Comparison of ENCODE assay signal across 8 cellular contexts in the genomic region with DNA sequence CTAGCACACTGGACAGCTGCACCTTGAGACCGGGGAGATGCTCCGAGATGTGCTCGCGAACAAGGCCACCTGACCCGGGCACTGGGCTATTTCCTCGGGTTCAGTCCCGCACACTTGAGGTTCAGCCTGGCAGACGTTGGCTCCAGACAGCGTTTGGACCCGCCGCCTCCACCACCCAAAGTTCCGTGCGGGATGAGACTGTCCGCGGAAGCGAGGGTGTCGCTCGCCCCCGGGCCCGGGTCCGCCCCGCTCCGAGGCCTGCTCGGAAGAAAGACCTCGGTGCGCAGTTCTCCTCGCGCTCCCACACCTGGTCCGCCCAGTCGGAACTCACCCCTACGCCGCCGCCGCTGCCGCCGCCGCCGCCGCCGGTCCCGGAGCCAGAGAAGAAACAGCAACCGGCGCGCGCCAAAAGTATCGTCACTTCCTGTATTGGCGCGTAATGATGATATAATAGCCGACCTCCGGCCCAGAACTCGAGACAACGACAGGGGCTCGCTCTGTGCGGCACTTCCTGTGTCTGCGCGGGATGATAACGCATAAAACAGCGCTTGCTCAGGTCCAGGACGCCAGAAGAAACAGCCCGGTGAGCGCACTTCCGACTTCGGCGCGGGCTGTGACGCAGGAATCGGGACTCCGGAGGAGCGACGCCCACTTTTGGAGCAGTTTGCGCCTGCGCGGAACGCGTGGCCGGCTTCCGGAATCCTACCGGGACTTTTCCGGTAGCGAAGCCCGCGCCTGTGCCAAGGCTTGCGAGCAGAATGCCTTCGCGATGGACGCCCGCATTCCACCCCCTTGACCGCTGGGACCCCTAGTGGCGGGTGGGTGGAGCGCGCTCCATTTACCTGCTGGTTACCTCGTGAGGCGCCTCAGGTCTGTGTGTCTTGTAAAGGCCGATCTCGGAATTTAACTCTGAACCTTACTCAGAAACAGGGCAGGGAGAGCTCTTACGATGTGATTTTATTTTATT. TPM values are rescaled to one million over a fixed set of nuclear protein-coding genes. Genes with fewer than 3 reads are reported as not detected.
DNase-seq lines count a peak whose midpoint lies in the region; FAIRE-seq and TF ChIP-seq lines count a peak whose summit lies in the region.
"Not testable (repeated sequence)": the region's sequence is repeated elsewhere in the genome, so short reads cannot be mapped to it uniquely, and the experiment has no call there.

Gene CDK11B (minus strand): TSS at position 422 of the 967 bp plus-strand sequence. CDS start 1,519 bp downstream, outside the sequence.

- peak; percentile 68 for TF ChIP-seq CTCF in HFFc6 (IDR thresholded peaks at IDR 0.05)

- intact Hi-C loops in activated naive CD4-positive, alpha-beta T cell treated with anti-CD3 and anti-CD28 coated beads for 36 hours (cut with micrococcal nuclease): loop anchor here (1.0 to 5.0 kb wide), 3 partner anchors 44 to 85 kb away; partner anchors contain the start of genes CDK11A, MIB2 and SSU72

- not testable (repeated sequence) for H3K36me3 Mint-ChIP-seq in HFFc6 (ENCODE audit: low read depth); activated naive CD4-positive, alpha-beta T cell treated with anti-CD3 and anti-CD28 coated beads for 36 hours (ENCODE audit: low read depth)

- CTCF ChIA-PET in activated naive CD4-positive, alpha-beta T cell treated with anti-CD3 and anti-CD28 coated beads for 36 hours (lab: Charles Lee): not testable (repeated sequence)

- FAIRE-seq in frontal cortex (lab: Jason Lieb, UNC): not testable (repeated sequence)

- peak; percentile 95 for DNase-seq in GM04504 (ENCODE audit: low read depth)
- peak; percentile 98 for DNase-seq in HFFc6
- DNase-seq in NAMALWA (ENCODE audit: low spot score): peak; percentile 99
- DNase-seq in SK-N-DZ (ENCODE audit: low spot score): peak; percentile 95
- DNase-seq in activated naive CD4-positive, alpha-beta T cell treated with anti-CD3 and anti-CD28 coated beads for 36 hours: peak; percentile 96
- peak; percentile 89 to 92 for DNase-seq in frontal cortex (ENCODE audit: low spot score in 2 of 2)
- peak; percentile 70 for DNase-seq in non-pigmented ciliary epithelial cell (ENCODE audit: low read depth)
- peak; percentile 90 for DNase-seq in superior temporal gyrus (ENCODE audit: extremely low spot score)

- H3K4me1 Mint-ChIP-seq in HFFc6 (ENCODE audit: low read depth): peaks cover 17% of the 10 kb centered on the region
- H3K4me1 Mint-ChIP-seq in activated naive CD4-positive, alpha-beta T cell treated with anti-CD3 and anti-CD28 coated beads for 36 hours (ENCODE audit: low read depth): not testable (repeated sequence)

- not testable (repeated sequence) for H3K9me3 Mint-ChIP-seq in HFFc6; activated naive CD4-positive, alpha-beta T cell treated with anti-CD3 and anti-CD28 coated beads for 36 hours

- H3K27me3 Mint-ChIP-seq in HFFc6 (ENCODE audit: insufficient read depth); activated naive CD4-positive, alpha-beta T cell treated with anti-CD3 and anti-CD28 coated beads for 36 hours (ENCODE audit: low read depth): not testable (repeated sequence)

- peak within 1 kb of the TSS; percentile 99 for H3K27ac Mint-ChIP-seq in HFFc6
- H3K27ac Mint-ChIP-seq in activated naive CD4-positive, alpha-beta T cell treated with anti-CD3 and anti-CD28 coated beads for 36 hours: peak within 1 kb of the TSS; percentile 100

- H3K4me3 Mint-ChIP-seq in HFFc6: peak within 1 kb of the TSS; percentile 90
- peak within 1 kb of the TSS; percentile 90 for H3K4me3 Mint-ChIP-seq in activated naive CD4-positive, alpha-beta T cell treated with anti-CD3 and anti-CD28 coated beads for 36 hours

RNA-seq across cellular contexts. Expression of gene CDK11B, which starts in this region (rescaled TPM):
- 10 to 100 TPM; 21.6 to 27.5 (median 24.8) TPM for total RNA-seq in HFFc6 (2021; fragmentation: NEBNext Ultra II Directional; extraction: Animal tissue kit (Norgen Biotek cat#: 25700))
- 10.4 and 13.4 TPM in 2 replicates for polyA plus RNA-seq in SK-N-DZ (2014; cell fraction: cytosol; rRNA removed)
- 21.3 and 39.4 TPM in 2 replicates for polyA plus RNA-seq in SK-N-DZ (2014; cell fraction: nucleus; rRNA removed)
- total RNA-seq in activated naive CD4-positive, alpha-beta T cell treated with anti-CD3 and anti-CD28 coated beads for 36 hours: 10 to 100 TPM; 33.7 to 34.4 TPM
- total RNA-seq in frontal cortex: 9.0 TPM

Comparison
In these comparisons a context has a peak if more than half of its experiments do, and no peak if none do; other contexts are left out.
1. Peak in every context shown above with its lines: DNase-seq.